ENCODE assay signal across 13 cellular contexts in genomic region chr7:41058986-41059741, GRCh38.
DNase-seq lines count a peak whose midpoint lies in the region; ATAC-seq and TF ChIP-seq lines count a peak whose summit lies in the region.
"Had no signal": no experiment of that assay in that cellular context is flagged by ENCODE, and none has a peak within 500 bp of the region (broad histone marks: within the 10 kb centered on the region; RNA-seq: fewer than 3 reads in every experiment).

No MANE protein-coding gene starts in this region.

- peak; percentile 86 for ATAC-seq in left colon
- ATAC-seq in HG03565 (IDR thresholded peaks at IDR 0.05; ENCODE audit: unreplicated experiment), result no peak

- H3K36me3 ChIP-seq in breast epithelium, result no peaks in the 10 kb centered on the region
- H3K36me3 ChIP-seq in HAP-1 (replicated peaks), result no peaks in the 10 kb centered on the region

- H3K9me3 ChIP-seq in breast epithelium (no peaks in the 10 kb centered on the region), HAP-1 (no peaks in the 10 kb centered on the region)

- H3K27me3 ChIP-seq in breast epithelium (no peaks in the 10 kb centered on the region), HAP-1 (ENCODE audit: low read depth) (no peaks in the 10 kb centered on the region)

- no peaks in the 10 kb centered on the region for H3K4me1 ChIP-seq in breast epithelium
- H3K4me1 ChIP-seq in HAP-1, result no peaks in the 10 kb centered on the region

- intact Hi-C loops in breast epithelium (cut with DNase I; ENCODE audit: low total_unique reads) (no loop called here), left colon (cut with DNase I, micrococcal nuclease) (no loop called here)

- DNase-seq in DMS 273 (lab: John Stamatoyannopoulos, UW; ENCODE audit: unreplicated experiment), result peak; percentile 58
- DNase-seq in NCI-H2029 (lab: John Stamatoyannopoulos, UW), result peak; percentile 91
- no peak for DNase-seq in breast epithelium (ENCODE audit: low spot score in 2 of 2)
- DNase-seq in left colon, result no peak
- no peak for DNase-seq in NCI-H2227 (lab: John Stamatoyannopoulos, UW; ENCODE audit: unreplicated experiment)
- DNase-seq in activated CD4-positive, alpha-beta T cell treated with anti-CD3 and anti-CD28 coated beads for 4 hours, result no peak
- DNase-seq in HAP-1 (ENCODE audit: low spot score in 2 of 2), result no peak
- DNase-seq: amniotic stem cell; effector CD8-positive, alpha-beta T cell; hippocampal formation; naive B cell; NCI-H187 had no signal

- TF ChIP-seq CTCF in breast epithelium (IDR thresholded peaks at IDR 0.05), result no peak

- H3K4me3 ChIP-seq in breast epithelium, result no peak overlapping the region
- no peak overlapping the region for H3K4me3 ChIP-seq in HAP-1

- in situ Hi-C loops in HAP-1 (cut with MboI; ENCODE audit: low sequenced_read_pairs), result no loop called here

- H3K27ac ChIP-seq in breast epithelium, result peak overlapping the region; percentile 34 to 38

- TF ChIP-seq POLR2A in breast epithelium (IDR thresholded peaks at IDR 0.05), result no peak

Comparison
In these comparisons a context has a peak if more than half of its experiments do, and no peak if none do; other contexts are left out.
1. DNase-seq: peak in DMS 273 (single experiment) and NCI-H2029 (single experiment); none in breast epithelium (0 of 2), left colon (0 of 2), NCI-H2227 (single experiment), activated CD4-positive, alpha-beta T cell treated with anti-CD3 and anti-CD28 coated beads for 4 hours (0 of 2) and HAP-1 (0 of 2).